In genomic region chr2:42795871-42796301, GRCh38 we compare ENCODE assay signal across 11 cellular contexts. TPM values are rescaled to one million over a fixed set of nuclear protein-coding genes. Genes with fewer than 3 reads are reported as not detected.
A peak's percentile ranks its signal among the peaks of the same experiment; 100 is the strongest.
DNase-seq lines count a peak whose midpoint lies in the region; ATAC-seq and TF ChIP-seq lines count a peak whose summit lies in the region.
"Had no signal": no experiment of that assay in that cellular context is flagged by ENCODE, and none has a peak within 500 bp of the region (broad histone marks: within the 10 kb centered on the region; RNA-seq: fewer than 3 reads in every experiment).

No MANE protein-coding gene starts in this region.

- H3K9me3 Mint-ChIP-seq in glutamatergic neuron (ENCODE audit: unreplicated experiment): peaks cover 12% of the 10 kb centered on the region

- H2AFZ ChIP-seq in IMR-90 (replicated peaks; ENCODE audit: low read length, poor library complexity): peak overlapping the region; percentile 68

- dilution Hi-C loops in IMR-90 (cut with HindIII; ENCODE audit: low sequenced_read_pairs, unreplicated experiment): no loop called here

- peak overlapping the region; percentile 44 for H3K27ac Mint-ChIP-seq in glutamatergic neuron (ENCODE audit: unreplicated experiment)

- H2BK20ac ChIP-seq in IMR-90 (ENCODE audit: low read depth, low read length): peak overlapping the region; percentile 97

- peaks cover 10% of the 10 kb centered on the region for H3K36me3 Mint-ChIP-seq in glutamatergic neuron (ENCODE audit: unreplicated experiment)

- POLR2A ChIA-PET in IMR-90 (lab: Charles Lee; ENCODE audit: unreplicated experiment): interaction anchor here (0.5 kb wide), 1 partner anchor 76 kb away, joined by 3 read pairs; no protein-coding TSS in a partner anchor

- peak overlapping the region; percentile 94 for H4K91ac ChIP-seq in IMR-90 (ENCODE audit: insufficient read depth, low read depth, low read length)

- H3K4me1 ChIP-seq in IMR-90 (ENCODE audit: control insufficient read depth, insufficient read depth, low read length): peaks cover 7% of the 10 kb centered on the region
- peaks cover 9 to 20% (median 14%) of the 10 kb centered on the region in 4 donors for H3K4me1 ChIP-seq in upper lobe of left lung

- H3K56ac ChIP-seq in IMR-90 (ENCODE audit: extremely low read depth, insufficient read depth, low read length): peak overlapping the region; percentile 58

- no peaks in the 10 kb centered on the region for H4K20me1 ChIP-seq in IMR-90 (ENCODE audit: insufficient read depth, low read length)

- H3K4me3 Mint-ChIP-seq in glutamatergic neuron (ENCODE audit: unreplicated experiment): no peak overlapping the region

- peak overlapping the region; percentile 99 for H3K4ac ChIP-seq in IMR-90 (ENCODE audit: low read depth, low read length)

- H3K9me1 ChIP-seq in IMR-90 (ENCODE audit: insufficient read depth, low read length): no peaks in the 10 kb centered on the region

- peak overlapping the region; percentile 58 to 97; a peak in 3 of 4 replicates for H4K8ac ChIP-seq in IMR-90 (ENCODE audit: low read depth in 2 of 2, low read length in 2 of 2)

- H3K23ac ChIP-seq in IMR-90 (ENCODE audit: low read depth, low read length): peak overlapping the region; percentile 97

- H3K27me3 Mint-ChIP-seq in glutamatergic neuron (ENCODE audit: unreplicated experiment): peaks cover 22% of the 10 kb centered on the region

- no peaks in the 10 kb centered on the region for H3K79me1 ChIP-seq in IMR-90 (ENCODE audit: low read depth in 1 of 2, low read length in 2 of 2)

- in situ Hi-C loops in IMR-90 (cut with MboI; ENCODE audit: low sequenced_read_pairs): no loop called here

- H3K18ac ChIP-seq in IMR-90 (ENCODE audit: low read depth, low read length): peak overlapping the region; percentile 96

- H3K27ac ChIP-seq in IMR-90 (ENCODE audit: insufficient read depth, low read length) (peak overlapping the region; percentile 100), upper lobe of left lung (peak overlapping the region in 2 of 4 donors; percentile 3 to 12)

- H3K4me3 ChIP-seq in IMR-90 (ENCODE audit: insufficient read depth, low read depth, low read length) (no peak overlapping the region), upper lobe of left lung (no peak overlapping the region)

- H2BK120ac ChIP-seq in IMR-90 (ENCODE audit: low read depth, low read length): peak overlapping the region; percentile 100

- intact Hi-C loops in IMR-90 (cut with micrococcal nuclease): no loop called here

- H3K36me3 ChIP-seq in IMR-90 (ENCODE audit: control insufficient read depth, insufficient read depth, low read length) (no peaks in the 10 kb centered on the region), upper lobe of left lung (no peaks in the 10 kb centered on the region)

- H3K9me3 ChIP-seq in IMR-90 (ENCODE audit: control insufficient read depth, insufficient read depth, low read length) (peaks cover 11% of the 10 kb centered on the region), upper lobe of left lung (no peaks in the 10 kb centered on the region)

- H2AK5ac ChIP-seq in IMR-90 (ENCODE audit: low read depth, low read length): peak overlapping the region; percentile 88

- no peak for TF ChIP-seq POLR2A in IMR-90 (IDR thresholded peaks at IDR 0.05; ENCODE audit: low read depth, low read length)
- TF ChIP-seq POLR2A in upper lobe of left lung (IDR thresholded peaks at IDR 0.05): no peak

- no peak for TF ChIP-seq RAD21 in IMR-90 (IDR thresholded peaks at IDR 0.05; ENCODE audit: low read length)

- CTCF ChIA-PET in IMR-90 (lab: Yijun Ruan, JAX): interaction anchor here (0.6 to 1.6 kb wide), 5 partner anchors 9 to 705 kb away, joined by 3 to 6 read pairs (median 5); no protein-coding TSS in a partner anchor

- TF ChIP-seq CTCF in IMR-90 (conservative IDR thresholded peaks at IDR 0.05; ENCODE audit: low read depth, low read length) (no peak), glutamatergic neuron (IDR thresholded peaks at IDR 0.05; ENCODE audit: partially characterized antibody, unreplicated experiment) (no peak), upper lobe of left lung (IDR thresholded peaks at IDR 0.05) (no peak)

- DNase-seq in DMS 273 (lab: John Stamatoyannopoulos, UW; ENCODE audit: unreplicated experiment) (peak; percentile 76), IMR-90 (peak; percentile 84), glutamatergic neuron (peak; percentile 56), NCI-H187 treated with DMSO at 0.1 percent for 48 hours (lab: John Stamatoyannopoulos, UW) (no peak), hypothalamus (lab: John Stamatoyannopoulos, UW) (no peak), NCI-H2107 treated with DMSO at 0.1 percent for 48 hours (lab: John Stamatoyannopoulos, UW; ENCODE audit: unreplicated experiment) (no peak), upper lobe of left lung (no peak)
- DNase-seq: NCI-H1092 treated with DMSO at 0.1 percent for 48 hours, right cardiac atrium had no signal

- peak overlapping the region; percentile 69; the same call in 1 of the 3 replicates for H2BK15ac ChIP-seq in IMR-90 (ENCODE audit: low read depth, low read length)

- H2AK9ac ChIP-seq in IMR-90 (replicated peaks; ENCODE audit: low read depth, low read length, poor library complexity): peak overlapping the region; percentile 96

- peak overlapping the region; percentile 90 for H4K5ac ChIP-seq in IMR-90 (ENCODE audit: low read depth, low read length)

- no CpG with 5 or more reads among the region's 2 CpGs for WGBS in IMR-90 (ENCODE audit: extremely low coverage in 2 of 2, insufficient read length in 1 of 2), 2 experiments
- 75 to 85% methylated on average over 2 of the region's 2 CpGs for WGBS in upper lobe of left lung, 2 donors

- peaks cover 14% of the 10 kb centered on the region for H3K4me1 Mint-ChIP-seq in glutamatergic neuron (ENCODE audit: low read depth, unreplicated experiment)

- peak overlapping the region; percentile 98 for H2BK5ac ChIP-seq in IMR-90 (ENCODE audit: low read depth, low read length, poor library complexity, severe bottlenecking)

- no peak for TF ChIP-seq EP300 in upper lobe of left lung (IDR thresholded peaks at IDR 0.05)

- H3K27me3 ChIP-seq in IMR-90 (ENCODE audit: control insufficient read depth, insufficient read depth, low read length): peaks cover 18% of the 10 kb centered on the region
- no peaks in the 10 kb centered on the region for H3K27me3 ChIP-seq in upper lobe of left lung

- H3K4me2 ChIP-seq in IMR-90 (ENCODE audit: low read depth, low read length): no peak overlapping the region

- BruUV-seq in IMR-90 (replicated peaks; lab: Mats Ljungman, UMichigan): no TSS peak

- ATAC-seq in GM19452 (IDR thresholded peaks at IDR 0.05; ENCODE audit: unreplicated experiment) (peak; percentile 46), IMR-90 (ENCODE audit: low read depth) (peak; percentile 79), upper lobe of left lung (ENCODE audit: low FRiP score in 2 of 2) (no peak)
- ATAC-seq: right cardiac atrium had no signal

- no peak overlapping the region for H3K9ac ChIP-seq in IMR-90 (ENCODE audit: low read depth, low read length)

- H3K14ac ChIP-seq in IMR-90 (replicated peaks; ENCODE audit: low read depth, low read length): peak overlapping the region; percentile 95

TF ChIP-seq in IMR-90, 13 proteins besides CTCF, POLR2A, EP300 and RAD21:
- TF ChIP-seq RCOR1 (IDR thresholded peaks at IDR 0.05; ENCODE audit: insufficient replicate concordance, low read length) (no peak), MAFK (IDR thresholded peaks at IDR 0.05; ENCODE audit: low read depth, low read length) (no peak), MXI1 (IDR thresholded peaks at IDR 0.05; ENCODE audit: borderline replicate concordance, low read depth, low read length) (no peak), BHLHE40 (IDR thresholded peaks at IDR 0.05; ENCODE audit: low read depth, low read length) (no peak), SMC3 (IDR thresholded peaks at IDR 0.05; ENCODE audit: low read depth, low read length) (no peak), ELK1 (IDR thresholded peaks at IDR 0.05; ENCODE audit: borderline replicate concordance, low read depth, low read length) (no peak), NFE2L2 (IDR thresholded peaks at IDR 0.05; ENCODE audit: low read depth, low read length) (no peak), CEBPB (IDR thresholded peaks at IDR 0.05; ENCODE audit: low read depth, low read length) (no peak)
TF ChIP-seq in IMR-90: peak in this region for 0.

RNA-seq across cellular contexts. Expression of gene HAAO, which starts 3.5 kb away (rescaled TPM):
- total RNA-seq in IMR-90 (2012; rRNA removed) (0.18 TPM in 1 of 2 replicates, not detected in the other), glutamatergic neuron (ENCODE audit: unreplicated experiment) (not detected), upper lobe of left lung (1 to 10 TPM; 1.8 to 9.4 (median 7.1) TPM)
- polyA plus RNA-seq in IMR-90 (2012; rRNA removed): 0.05 and 0.09 TPM in 2 replicates
- 0.10 TPM in 1 of 2 replicates, not detected in the other for polyA plus RNA-seq in IMR-90 (2012; cell fraction: cytosol; rRNA removed)
- 0.18 and 0.31 TPM in 2 replicates for polyA plus RNA-seq in IMR-90 (2012; cell fraction: nucleus; rRNA removed; ENCODE audit: low replicate concordance)

RNA-seq across cellular contexts. Expression of gene OXER1, which starts 32.0 kb away (rescaled TPM):
- total RNA-seq in IMR-90 (2012; rRNA removed) (not detected in 2 replicates), glutamatergic neuron (ENCODE audit: unreplicated experiment) (not detected), upper lobe of left lung (1 to 10 TPM in 4 of 6 donors, under 1 TPM in 2; 0.22 to 3.1 (median 1.3) TPM)
- not detected in 2 replicates for polyA plus RNA-seq in IMR-90 (2012; rRNA removed)
- not detected in 2 replicates for polyA plus RNA-seq in IMR-90 (2012; cell fraction: cytosol; rRNA removed)
- 0.03 and 0.08 TPM in 2 replicates for polyA plus RNA-seq in IMR-90 (2012; cell fraction: nucleus; rRNA removed; ENCODE audit: low replicate concordance)
- total RNA-seq: epithelial cell of proximal tubule had no signal

Comparison
In these comparisons a context has a peak if more than half of its experiments do, and no peak if none do; other contexts are left out.
1. DNase-seq: peak in DMS 273 (single experiment), IMR-90 (single experiment) and glutamatergic neuron (single experiment); none in NCI-H187 treated with DMSO at 0.1 percent for 48 hours (single experiment), hypothalamus (0 of 51), NCI-H2107 treated with DMSO at 0.1 percent for 48 hours (single experiment) and upper lobe of left lung (0 of 2).
2. ATAC-seq: peak in GM19452 (single experiment) and IMR-90 (single experiment); none in upper lobe of left lung (0 of 2).